ENCODE assay signal across 17 cellular contexts in the genomic region with DNA sequence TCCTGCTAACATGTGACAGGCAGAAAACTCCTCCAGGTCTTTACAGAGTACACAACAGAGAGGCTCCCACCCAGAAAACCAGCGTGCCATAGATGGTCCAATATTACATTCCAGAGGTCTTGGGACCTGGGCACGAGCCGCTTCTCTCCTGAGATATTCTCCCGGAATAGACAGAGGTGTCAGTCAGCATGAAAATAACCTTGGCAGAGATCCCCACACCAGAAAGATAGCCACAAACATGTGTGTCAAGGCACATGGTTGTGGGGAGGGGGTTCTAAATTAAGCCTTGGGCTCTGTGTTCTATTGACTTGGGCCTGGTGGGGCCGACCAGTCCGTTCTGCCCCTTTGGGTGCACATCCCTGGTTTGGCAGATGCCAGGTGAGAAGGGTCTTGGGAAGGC.
"Had no signal": no experiment of that assay in that cellular context is flagged by ENCODE, and none has a peak within 500 bp of the region (broad histone marks: within the 10 kb centered on the region; RNA-seq: fewer than 3 reads in every experiment).

No MANE protein-coding gene starts in this region.

- H3K4me1 ChIP-seq: esophagus muscularis mucosa, lower lobe of right lung, suprapubic skin, thyroid gland had no signal

- H3K27ac ChIP-seq: epithelial cell of prostate, esophagus muscularis mucosa, lower lobe of right lung, suprapubic skin, thyroid gland had no signal

- ATAC-seq: effector memory CD8-positive, alpha-beta T cell; left lobe of liver; lower lobe of right lung; naive thymus-derived CD4-positive, alpha-beta T cell; stimulated activated effector memory CD8-positive, alpha-beta T cell treated with anti-CD3 and anti-CD28 coated beads, Interleukin-12 subunit alpha, Interleukin-12 subunit beta, amount 100 ng/mL, for 72 hours; stimulated activated naive CD8-positive, alpha-beta T cell treated with anti-CD3 and anti-CD28 coated beads, Interleukin-15, Interleukin-2, amounts not matched to agents 100 U/mL and 50 U/mL, for 24 hours had no signal

- H3K36me3 ChIP-seq: esophagus muscularis mucosa, lower lobe of right lung, suprapubic skin, thyroid gland had no signal

- H3K4me3 ChIP-seq: esophagus muscularis mucosa, lower lobe of right lung, suprapubic skin, thyroid gland had no signal

- H3K9me3 ChIP-seq: esophagus muscularis mucosa, lower lobe of right lung, suprapubic skin, thyroid gland had no signal

- DNase-seq: cerebellar nuclear complex; effector memory CD8-positive, alpha-beta T cell; hypothalamus; kidney glomerular epithelial cell; lower lobe of right lung; midbrain; naive thymus-derived CD4-positive, alpha-beta T cell; nephron progenitor cell; stimulated activated CD4-positive, alpha-beta T cell treated with anti-CD3 and anti-CD28 coated beads, Interleukin-4, amount 100 ng/mL, for 1 hour; stimulated activated CD8-positive, alpha-beta memory T cell treated with anti-CD3 and anti-CD28 coated beads, Interleukin-4, amount 100 ng/mL, for 48 hours; stimulated activated naive CD8-positive, alpha-beta T cell treated with anti-CD3 and anti-CD28 coated beads, Interleukin-15, Interleukin-2, amounts not matched to agents 100 U/mL and 50 U/mL, for 24 hours; thyroid gland had no signal

- H3K27me3 ChIP-seq: esophagus muscularis mucosa, thyroid gland had no signal
